Comparison of ENCODE assay signal across 8 cellular contexts in the genomic region with DNA sequence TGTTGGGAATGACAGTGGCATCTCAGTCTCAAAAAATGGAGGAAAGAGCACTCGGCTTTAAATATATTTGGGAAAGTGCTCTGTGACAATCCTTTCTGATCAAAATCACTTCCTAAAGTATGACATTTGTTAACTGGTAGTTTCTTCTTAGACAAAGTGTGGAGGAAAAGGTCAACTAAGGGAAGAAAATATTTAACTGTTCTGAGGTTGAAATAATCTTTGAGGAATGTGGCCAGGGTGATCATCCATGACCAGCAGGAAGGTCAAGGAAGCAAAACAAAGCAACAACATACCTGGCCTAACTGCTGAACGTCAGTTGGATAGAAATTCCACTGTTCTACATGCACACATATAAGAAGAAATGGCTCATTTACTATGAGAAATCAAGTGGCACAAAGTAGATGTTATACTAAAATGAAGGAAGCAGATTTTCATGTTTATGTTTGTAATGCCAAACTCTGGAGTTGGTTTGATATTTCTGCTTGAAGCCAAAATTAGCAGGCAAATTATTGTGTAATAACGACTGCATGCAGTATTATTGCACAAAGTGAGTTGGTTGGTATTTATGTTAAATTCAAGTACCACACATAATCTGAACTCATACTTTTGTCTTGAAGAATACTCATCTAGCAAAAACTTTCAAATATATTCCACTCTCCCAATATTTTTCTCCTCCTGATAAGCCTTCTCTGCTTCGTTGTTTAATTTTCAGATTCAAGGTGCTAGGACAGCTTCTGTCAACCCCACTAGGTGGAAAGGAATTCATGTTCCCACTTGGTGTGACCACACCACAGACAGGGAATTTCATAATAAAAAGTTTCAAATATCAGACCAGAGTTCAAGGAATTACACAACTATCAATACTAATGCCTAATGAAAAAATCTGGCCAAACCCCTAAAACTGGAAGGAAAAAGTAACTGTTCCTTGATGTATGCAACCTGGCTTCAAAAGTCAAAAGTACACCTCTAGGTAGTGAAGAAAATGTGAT.
DNase-seq lines count a peak whose midpoint lies in the region; ATAC-seq and FAIRE-seq lines count a peak whose summit lies in the region.

No MANE protein-coding gene starts in this region.

- no peak for ATAC-seq in stimulated activated naive B cell treated with anti-CD40 and anti-IgM and Interleukin-4, amounts not matched to agents 10 μg/mL and 1 μg/mL and 100 μg/mL, for 72 hours (replicated peaks)
- no peak for ATAC-seq in GM19452 (IDR thresholded peaks at IDR 0.05; ENCODE audit: unreplicated experiment)

- no peak for FAIRE-seq in HTR-8/SVneo (lab: Jason Lieb, UNC)

- H3K36me3 Mint-ChIP-seq in activated naive CD8-positive, alpha-beta T cell treated with anti-CD3 and anti-CD28 coated beads for 36 hours = peaks cover 25% of the 10 kb centered on the region
- peaks cover 2 to 32% of the 10 kb centered on the region in 2 donors for H3K36me3 Mint-ChIP-seq in stimulated activated naive B cell treated with anti-CD40 and anti-IgM and Interleukin-4, amounts not matched to agents 10 μg/mL and 1 μg/mL and 100 μg/mL, for 72 hours

- H3K27ac Mint-ChIP-seq in activated naive CD8-positive, alpha-beta T cell treated with anti-CD3 and anti-CD28 coated beads for 36 hours = peak overlapping the region; percentile 21
- peak overlapping the region; percentile 71 for H3K27ac Mint-ChIP-seq in stimulated activated naive B cell treated with anti-CD40 and anti-IgM and Interleukin-4, amounts not matched to agents 10 μg/mL and 1 μg/mL and 100 μg/mL, for 72 hours

- DNase-seq in SIG-M5 treated with dmso at 0.1 percent for 504 hours (lab: John Stamatoyannopoulos, UW; ENCODE audit: unreplicated experiment) (peak; percentile 74), SIG-M5 (lab: John Stamatoyannopoulos, UW) (no peak), iPS-NIHi11 (ENCODE audit: low spot score) (peak; percentile 20), globus pallidus (ENCODE audit: low spot score) (no peak), HTR-8/SVneo (ENCODE audit: insufficient read length, low spot score) (no peak)
- DNase-seq in activated naive CD8-positive, alpha-beta T cell treated with anti-CD3 and anti-CD28 coated beads for 36 hours = no peak
- no peak for DNase-seq in stimulated activated naive B cell treated with anti-CD40 and anti-IgM and Interleukin-4, amounts not matched to agents 10 μg/mL and 1 μg/mL and 100 μg/mL, for 72 hours

- H3K4me3 Mint-ChIP-seq in activated naive CD8-positive, alpha-beta T cell treated with anti-CD3 and anti-CD28 coated beads for 36 hours = no peak overlapping the region
- no peak overlapping the region for H3K4me3 Mint-ChIP-seq in stimulated activated naive B cell treated with anti-CD40 and anti-IgM and Interleukin-4, amounts not matched to agents 10 μg/mL and 1 μg/mL and 100 μg/mL, for 72 hours

- H3K27me3 Mint-ChIP-seq in activated naive CD8-positive, alpha-beta T cell treated with anti-CD3 and anti-CD28 coated beads for 36 hours = no peaks in the 10 kb centered on the region
- H3K27me3 Mint-ChIP-seq in stimulated activated naive B cell treated with anti-CD40 and anti-IgM and Interleukin-4, amounts not matched to agents 10 μg/mL and 1 μg/mL and 100 μg/mL, for 72 hours = no peaks in the 10 kb centered on the region

- peaks cover 56% of the 10 kb centered on the region for H3K4me1 Mint-ChIP-seq in activated naive CD8-positive, alpha-beta T cell treated with anti-CD3 and anti-CD28 coated beads for 36 hours
- peaks cover 42 to 69% of the 10 kb centered on the region in 2 donors for H3K4me1 Mint-ChIP-seq in stimulated activated naive B cell treated with anti-CD40 and anti-IgM and Interleukin-4, amounts not matched to agents 10 μg/mL and 1 μg/mL and 100 μg/mL, for 72 hours

- H3K9me3 Mint-ChIP-seq in activated naive CD8-positive, alpha-beta T cell treated with anti-CD3 and anti-CD28 coated beads for 36 hours = no peaks in the 10 kb centered on the region
- H3K9me3 Mint-ChIP-seq in stimulated activated naive B cell treated with anti-CD40 and anti-IgM and Interleukin-4, amounts not matched to agents 10 μg/mL and 1 μg/mL and 100 μg/mL, for 72 hours = no peaks in the 10 kb centered on the region

Comparison
In these comparisons a context has a peak if more than half of its experiments do, and no peak if none do; other contexts are left out.
1. DNase-seq: peak in SIG-M5 treated with dmso at 0.1 percent for 504 hours (single experiment) and iPS-NIHi11 (single experiment); none in SIG-M5 (single experiment), activated naive CD8-positive, alpha-beta T cell treated with anti-CD3 and anti-CD28 coated beads for 36 hours (single experiment), stimulated activated naive B cell treated with anti-CD40 and anti-IgM and Interleukin-4, amounts not matched to agents 10 μg/mL and 1 μg/mL and 100 μg/mL, for 72 hours (single experiment), globus pallidus (single experiment) and HTR-8/SVneo (single experiment).